In the genomic region with DNA sequence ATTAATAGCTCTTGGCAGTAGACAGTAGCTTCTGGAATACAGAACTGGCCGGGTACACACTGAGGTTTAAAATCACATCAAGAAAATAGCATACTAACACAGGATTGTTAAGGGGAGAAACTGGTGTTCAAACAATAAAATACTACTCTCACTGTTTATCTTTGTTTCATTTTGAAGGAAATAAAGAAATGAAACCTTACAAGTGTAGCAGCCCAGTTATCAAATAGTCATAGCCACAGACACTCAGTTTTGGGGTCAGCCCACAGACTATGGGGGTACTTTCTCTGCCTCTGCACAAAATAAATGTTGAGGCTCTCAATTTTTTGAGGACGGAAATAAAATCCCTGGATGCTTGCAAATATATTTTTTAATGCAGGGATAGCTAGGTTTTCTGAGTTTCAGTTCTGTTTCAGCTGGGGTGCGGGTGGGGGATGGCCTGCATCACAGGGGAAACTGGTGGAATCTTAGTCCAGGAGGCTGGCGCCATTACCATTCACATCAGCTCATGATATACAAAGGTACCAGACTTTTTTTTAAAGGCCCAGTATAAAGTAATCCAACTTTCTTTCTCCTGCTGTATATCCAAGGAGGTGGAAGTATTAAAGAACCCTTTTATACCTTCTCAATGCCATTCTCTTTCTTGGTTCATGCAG, we compare ENCODE assay signal across 2 cellular contexts.
TF ChIP-seq lines count a peak whose summit lies in the region.

No MANE protein-coding gene starts in this region.

TF ChIP-seq in SK-N-SH treated with all-trans-retinoic acid at 6 μM for 48 hours, 23 proteins besides CTCF, POLR2A, EP300 and RAD21 (continued from another document):
- TF ChIP-seq, protein P1, sequence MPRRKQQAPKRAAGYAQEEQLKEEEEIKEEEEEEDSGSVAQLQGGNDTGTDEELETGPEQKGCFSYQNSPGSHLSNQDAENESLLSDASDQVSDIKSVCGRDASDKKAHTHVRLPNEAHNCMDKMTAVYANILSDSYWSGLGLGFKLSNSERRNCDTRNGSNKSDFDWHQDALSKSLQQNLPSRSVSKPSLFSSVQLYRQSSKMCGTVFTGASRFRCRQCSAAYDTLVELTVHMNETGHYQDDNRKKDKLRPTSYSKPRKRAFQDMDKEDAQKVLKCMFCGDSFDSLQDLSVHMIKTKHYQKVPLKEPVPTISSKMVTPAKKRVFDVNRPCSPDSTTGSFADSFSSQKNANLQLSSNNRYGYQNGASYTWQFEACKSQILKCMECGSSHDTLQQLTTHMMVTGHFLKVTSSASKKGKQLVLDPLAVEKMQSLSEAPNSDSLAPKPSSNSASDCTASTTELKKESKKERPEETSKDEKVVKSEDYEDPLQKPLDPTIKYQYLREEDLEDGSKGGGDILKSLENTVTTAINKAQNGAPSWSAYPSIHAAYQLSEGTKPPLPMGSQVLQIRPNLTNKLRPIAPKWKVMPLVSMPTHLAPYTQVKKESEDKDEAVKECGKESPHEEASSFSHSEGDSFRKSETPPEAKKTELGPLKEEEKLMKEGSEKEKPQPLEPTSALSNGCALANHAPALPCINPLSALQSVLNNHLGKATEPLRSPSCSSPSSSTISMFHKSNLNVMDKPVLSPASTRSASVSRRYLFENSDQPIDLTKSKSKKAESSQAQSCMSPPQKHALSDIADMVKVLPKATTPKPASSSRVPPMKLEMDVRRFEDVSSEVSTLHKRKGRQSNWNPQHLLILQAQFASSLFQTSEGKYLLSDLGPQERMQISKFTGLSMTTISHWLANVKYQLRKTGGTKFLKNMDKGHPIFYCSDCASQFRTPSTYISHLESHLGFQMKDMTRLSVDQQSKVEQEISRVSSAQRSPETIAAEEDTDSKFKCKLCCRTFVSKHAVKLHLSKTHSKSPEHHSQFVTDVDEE (CRISPR knock-in tag; IDR thresholded peaks at IDR 0.05), result no peak
- TF ChIP-seq OSR1 (CRISPR knock-in tag; IDR thresholded peaks at IDR 0.05) (no peak), ZFP30 (CRISPR knock-in tag; IDR thresholded peaks at IDR 0.05) (no peak), ZNF70 (CRISPR knock-in tag; IDR thresholded peaks at IDR 0.05) (no peak), ESRRG (CRISPR knock-in tag; IDR thresholded peaks at IDR 0.05) (no peak)

TF ChIP-seq in SK-N-SH, 30 proteins besides CTCF, POLR2A, EP300 and RAD21 (continued from another document):
- TF ChIP-seq, protein P2, sequence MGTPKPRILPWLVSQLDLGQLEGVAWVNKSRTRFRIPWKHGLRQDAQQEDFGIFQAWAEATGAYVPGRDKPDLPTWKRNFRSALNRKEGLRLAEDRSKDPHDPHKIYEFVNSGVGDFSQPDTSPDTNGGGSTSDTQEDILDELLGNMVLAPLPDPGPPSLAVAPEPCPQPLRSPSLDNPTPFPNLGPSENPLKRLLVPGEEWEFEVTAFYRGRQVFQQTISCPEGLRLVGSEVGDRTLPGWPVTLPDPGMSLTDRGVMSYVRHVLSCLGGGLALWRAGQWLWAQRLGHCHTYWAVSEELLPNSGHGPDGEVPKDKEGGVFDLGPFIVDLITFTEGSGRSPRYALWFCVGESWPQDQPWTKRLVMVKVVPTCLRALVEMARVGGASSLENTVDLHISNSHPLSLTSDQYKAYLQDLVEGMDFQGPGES (IDR thresholded peaks at IDR 0.05; ENCODE audit: low read depth, low read length), result no peak
- no peak for TF ChIP-seq RCOR1 (IDR thresholded peaks at IDR 0.05; ENCODE audit: low read length)
- TF ChIP-seq NRF1 (IDR thresholded peaks at IDR 0.05; ENCODE audit: low read depth, low read length), result no peak
